8 cellular contexts compared by ENCODE assay signal in the genomic region with DNA sequence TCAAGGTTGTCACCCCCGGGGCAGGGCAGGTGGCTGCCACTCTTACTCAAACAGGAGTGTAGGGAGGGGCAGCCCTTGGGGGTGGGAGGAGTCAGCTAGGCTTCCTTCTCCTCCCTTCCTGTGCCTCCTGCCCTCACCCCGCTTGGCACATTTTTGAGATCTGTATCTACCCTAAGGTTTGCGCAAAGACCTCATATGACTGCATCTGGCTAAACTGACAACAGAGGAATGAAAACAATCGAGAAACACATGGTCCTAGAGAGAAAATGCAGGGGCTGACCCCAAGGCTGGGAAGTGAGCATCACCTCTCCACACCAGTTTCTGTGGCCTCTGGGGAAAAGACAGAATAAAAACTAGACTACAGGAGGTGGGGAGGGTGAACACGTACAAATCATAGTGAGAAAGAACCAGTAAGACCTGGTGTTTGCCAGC.
DNase-seq lines count a peak whose midpoint lies in the region; ATAC-seq and TF ChIP-seq lines count a peak whose summit lies in the region.

No MANE protein-coding gene starts in this region.

- CTCF ChIA-PET in RWPE1 (lab: Yijun Ruan, JAX) = interaction anchor here (0.9 to 2.2 kb wide), 6 partner anchors 58 to 170 kb away, joined by 5 to 39 read pairs (median 7); no protein-coding TSS in a partner anchor

- no peaks in the 10 kb centered on the region for H3K36me3 ChIP-seq in adipocyte (ENCODE audit: control insufficient read depth, insufficient read depth, low read length, severe bottlenecking)

- POLR2A ChIA-PET in RWPE1 (lab: Yijun Ruan, JAX; ENCODE audit: low non-redundant PET) = no interaction called here

- ATAC-seq in GM21423 (IDR thresholded peaks at IDR 0.05; ENCODE audit: unreplicated experiment) = no peak

- peaks cover 10% of the 10 kb centered on the region for H3K27me3 ChIP-seq in adipocyte (replicated peaks; ENCODE audit: control insufficient read depth, insufficient read depth, low read length)

- no peak overlapping the region for H3K9ac ChIP-seq in adipocyte (ENCODE audit: low read length)

- H3K4me3 ChIP-seq in adipocyte (ENCODE audit: low read length) = no peak overlapping the region

- H3K9me3 ChIP-seq in adipocyte (ENCODE audit: control insufficient read depth, low read length) = no peaks in the 10 kb centered on the region

- DNase-seq in activated gamma-delta T cell treated with Interleukin-2 at 50 U/mL for 16 hours (peak; percentile 44), activated gamma-delta T cell (lab: John Stamatoyannopoulos, UW) (no peak), RWPE1 (ENCODE audit: low spot score) (peak; percentile 53), adipocyte (ENCODE audit: low read depth) (peak; percentile 34), putamen (ENCODE audit: low spot score) (no peak), OCI-M2 (lab: John Stamatoyannopoulos, UW; ENCODE audit: unreplicated experiment) (no peak)
- peak; percentile 35 for DNase-seq in stimulated activated CD8-positive, alpha-beta memory T cell treated with anti-CD3 and anti-CD28 coated beads, Interleukin-4, amount 100 ng/mL, for 24 hours (ENCODE audit: low read depth)

- no peak for TF ChIP-seq CTCF in RWPE1 (conservative IDR thresholded peaks at IDR 0.05; ENCODE audit: low read depth)

- H3K4me1 ChIP-seq in adipocyte (ENCODE audit: control insufficient read depth, insufficient read depth, low read length) = no peaks in the 10 kb centered on the region

- no peak overlapping the region for H3K27ac ChIP-seq in RWPE1

Comparison
In these comparisons a context has a peak if more than half of its experiments do, and no peak if none do; other contexts are left out.
1. DNase-seq: peak in activated gamma-delta T cell treated with Interleukin-2 at 50 U/mL for 16 hours (single experiment), RWPE1 (single experiment), adipocyte (single experiment) and stimulated activated CD8-positive, alpha-beta memory T cell treated with anti-CD3 and anti-CD28 coated beads, Interleukin-4, amount 100 ng/mL, for 24 hours (single experiment); none in activated gamma-delta T cell (single experiment), putamen (single experiment) and OCI-M2 (single experiment).